Comparison of ENCODE assay signal across 27 cellular contexts in genomic region chr1:9033363-9033762, GRCh38. TPM values are rescaled to one million over a fixed set of nuclear protein-coding genes. Genes with fewer than 3 reads are reported as not detected.
"Had no signal": no experiment of that assay in that cellular context is flagged by ENCODE, and none has a peak within 500 bp of the region (broad histone marks: within the 10 kb centered on the region; RNA-seq: fewer than 3 reads in every experiment).

No MANE protein-coding gene starts in this region.

- ATAC-seq: HepG2, Panc1, PC-3 had no signal

- H3K4me3 ChIP-seq: MG63 had no signal

- H3K27ac ChIP-seq: RWPE1 had no signal

- FAIRE-seq: HepG2 had no signal

- H3K9me3 ChIP-seq: SK-N-SH had no signal

- H3K9me2 ChIP-seq: SK-N-SH had no signal

- H3K4me2 ChIP-seq: SK-N-SH had no signal

- H3K27me3 ChIP-seq: MG63 had no signal

- H3K36me3 ChIP-seq: MG63 had no signal

- DNase-seq: IMR-90, Karpas-422, KG1, MG63, NCI-H1092, NCI-H1105 treated with DMSO at 0.1 percent for 48 hours, NCI-H1417 treated with DMSO at 0.1 percent for 48 hours, NCI-H146, NCI-H1694 treated with DMSO at 0.1 percent for 48 hours, NCI-H2029, NCI-H2081 treated with DMSO at 0.1 percent for 48 hours, NCI-H2171, NCI-H226, NCI-H446, NCI-H510A, NCI-H524 treated with DMSO at 0.1 percent for 48 hours, NCI-H69, NCI-H774, PC-3, SHP77, SK-N-SH had no signal

- H3K9ac ChIP-seq: SK-N-SH had no signal

RNA-seq across cellular contexts. Expression of gene SLC2A7, which starts 7.1 kb away (rescaled TPM):
- total RNA-seq: HepG2, HT1080, IMR-90, OCI-LY7, PC-3, SK-MEL-5 had no signal
- polyA plus RNA-seq: HepG2, IMR-90, SK-N-SH had no signal

RNA-seq across cellular contexts. Expression of gene SLC2A5, which starts 36.1 kb away (rescaled TPM):
- total RNA-seq: HT1080, PC-3 had no signal
